In the genomic region with DNA sequence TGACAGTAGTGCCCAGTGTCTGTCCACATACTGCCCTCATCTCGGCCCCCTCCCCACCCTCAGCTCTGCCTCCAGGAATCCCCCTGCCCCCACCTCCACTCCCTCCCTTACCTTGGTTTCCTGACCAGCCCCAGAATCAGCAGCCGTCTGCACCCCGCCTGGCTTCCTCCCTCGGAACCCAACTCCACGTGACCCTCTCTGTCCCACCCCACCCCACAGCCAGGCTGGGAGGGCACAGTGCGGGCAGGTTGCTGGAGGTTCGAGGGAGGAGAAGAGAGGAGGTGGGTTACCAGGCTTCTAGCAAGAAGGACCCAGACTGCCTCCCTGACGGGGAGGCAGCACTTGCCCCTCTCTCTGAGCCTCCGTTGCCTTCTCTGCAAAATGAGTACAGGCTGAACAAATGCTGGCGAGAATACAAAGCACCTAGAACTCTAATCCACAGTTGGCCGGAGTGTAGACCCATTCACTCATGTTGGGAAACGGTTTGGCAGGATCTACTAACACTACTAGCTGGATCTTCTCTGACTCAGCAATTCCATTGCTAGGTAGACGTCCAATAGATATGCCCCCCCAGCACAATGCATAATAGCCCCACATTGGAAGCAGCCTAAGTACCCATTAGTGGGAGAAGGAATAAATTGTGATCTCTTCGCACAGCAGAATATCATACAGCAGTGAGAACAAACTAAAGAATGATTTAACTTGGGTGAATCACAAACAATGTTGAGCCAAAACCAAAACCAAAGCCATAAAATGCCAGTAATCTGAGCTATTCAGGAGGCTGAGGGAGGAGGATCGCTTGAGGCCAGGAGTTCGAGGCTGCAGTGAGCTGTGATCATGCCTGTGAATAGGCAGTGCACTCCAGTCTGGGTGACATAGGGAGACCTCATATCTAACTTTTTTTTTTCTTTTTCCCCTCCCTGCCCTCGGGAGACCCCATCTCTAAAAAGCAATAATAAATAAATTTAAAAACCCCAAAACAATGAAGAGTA, we compare ENCODE assay signal across 8 cellular contexts. TPM values are rescaled to one million over a fixed set of nuclear protein-coding genes. Genes with fewer than 3 reads are reported as not detected.
A peak's percentile ranks its signal among the peaks of the same experiment; 100 is the strongest.
DNase-seq lines count a peak whose midpoint lies in the region; TF ChIP-seq lines count a peak whose summit lies in the region.

A gene (minus strand): TSS at position 151 of the 992 bp plus-strand sequence. CDS start 186 bp downstream, outside the sequence.

- intact Hi-C loops in lower leg skin (cut with DNase I; ENCODE audit: low total_unique reads), result no loop called here

- peak within 1 kb of the TSS; percentile 93 for H3K9ac ChIP-seq in Loucy (ENCODE audit: low read depth, low read length, poor library complexity, severe bottlenecking)

- H3K4me2 ChIP-seq in Loucy (ENCODE audit: low read depth, low read length, poor library complexity, severe bottlenecking), result peak within 1 kb of the TSS; percentile 88

- no peaks in the 10 kb centered on the region for H3K9me2 ChIP-seq in Loucy (replicated peaks; ENCODE audit: low read depth, low read length)

- 35 to 39% methylated on average over 17 of the region's 17 CpGs for WGBS in lower leg skin, 2 donors

- no peaks in the 10 kb centered on the region for H3K9me3 ChIP-seq in Loucy (ENCODE audit: insufficient read depth, low read depth, low read length)
- H3K9me3 ChIP-seq in right atrium auricular region, result no peaks in the 10 kb centered on the region

- peaks cover 3% of the 10 kb centered on the region; the same call in 1 of the 2 replicates for H3K36me3 ChIP-seq in Loucy (ENCODE audit: insufficient read depth, low read length)
- H3K36me3 ChIP-seq in right atrium auricular region, result no peaks in the 10 kb centered on the region

- DNase-seq in GM13976 (ENCODE audit: low spot score) (peak; percentile 75), activated T-cell treated with anti-CD3 and anti-CD28 coated beads for 48 hours (ENCODE audit: low read depth) (peak; percentile 56), right atrium auricular region (ENCODE audit: low spot score) (no peak), NCI-H2196 (lab: John Stamatoyannopoulos, UW; ENCODE audit: unreplicated experiment) (no peak), mesenteric fat pad (ENCODE audit: low spot score) (no peak), lower leg skin (ENCODE audit: low spot score in 2 of 2) (no peak)
- peak; percentile 55 to 61 for DNase-seq in stimulated activated CD8-positive, alpha-beta memory T cell treated with anti-CD3 and anti-CD28 coated beads, Interleukin-2, amount 100 ng/mL, for 48 hours (ENCODE audit: low read depth in 2 of 2)

- peak within 1 kb of the TSS; percentile 50; the same call in 1 of the 2 replicates for H2AFZ ChIP-seq in Loucy (ENCODE audit: low read length)

- in situ Hi-C loops in GM13976 (cut with MboI; ENCODE audit: low sequenced_read_pairs, unreplicated experiment), result no loop called here

- peaks cover 26% of the 10 kb centered on the region for H3K79me2 ChIP-seq in Loucy (ENCODE audit: insufficient read depth, low read length)

- no peak within 1 kb of the TSS for H3K27ac ChIP-seq in right atrium auricular region

- no peaks in the 10 kb centered on the region for H4K20me1 ChIP-seq in Loucy (ENCODE audit: insufficient read depth, low read length, poor library complexity, severe bottlenecking)

- H3K4me3 ChIP-seq in Loucy (ENCODE audit: low read length, poor library complexity, severe bottlenecking), result peak within 1 kb of the TSS; percentile 95
- peak within 1 kb of the TSS; percentile 21 to 43 for H3K4me3 ChIP-seq in right atrium auricular region
- no peak within 1 kb of the TSS for H3K4me3 ChIP-seq in lower leg skin (ENCODE audit: low read depth, poor library complexity, severe bottlenecking)

- H3K27me3 ChIP-seq in Loucy (ENCODE audit: insufficient read depth, low read length, poor library complexity, severe bottlenecking) (no peaks in the 10 kb centered on the region), right atrium auricular region (peaks cover 3 to 5% of the 10 kb centered on the region in 2 donors)

- H3F3A ChIP-seq in Loucy (ENCODE audit: low read depth), result peaks cover 16% of the 10 kb centered on the region; the same call in 1 of the 2 replicates

- H3K4me1 ChIP-seq in Loucy (ENCODE audit: insufficient read depth, low read length, poor library complexity, severe bottlenecking), result peaks cover 63% of the 10 kb centered on the region
- peaks cover 0 to 6% of the 10 kb centered on the region in 2 donors for H3K4me1 ChIP-seq in right atrium auricular region

- no peak for TF ChIP-seq CTCF in GM13976 (IDR thresholded peaks at IDR 0.05; ENCODE audit: borderline replicate concordance, control extremely low read depth, extremely low read depth, insufficient read depth, missing control alignments)
- no peak for TF ChIP-seq CTCF in Loucy (conservative IDR thresholded peaks at IDR 0.05; ENCODE audit: low read length)
- no peak for TF ChIP-seq CTCF in right atrium auricular region (IDR thresholded peaks at IDR 0.05)
- no peak for TF ChIP-seq CTCF in lower leg skin (IDR thresholded peaks at IDR 0.05)

- no peak for TF ChIP-seq POLR2A in lower leg skin (IDR thresholded peaks at IDR 0.05)

RNA-seq across cellular contexts. Expression of the gene that starts here (rescaled TPM):
- total RNA-seq in right atrium auricular region (1 to 10 TPM in 1 of 2 donors, under 1 TPM in 1; 0.48 to 1.7 TPM), mesenteric fat pad (4.1 TPM), lower leg skin (1 to 10 TPM in 3 of 4 donors, under 1 TPM in 1; 0.17 to 2.1 (median 1.5) TPM)

Comparison
In these comparisons a context has a peak if more than half of its experiments do, and no peak if none do; other contexts are left out.
1. DNase-seq: peak in GM13976 (single experiment), activated T-cell treated with anti-CD3 and anti-CD28 coated beads for 48 hours (single experiment) and stimulated activated CD8-positive, alpha-beta memory T cell treated with anti-CD3 and anti-CD28 coated beads, Interleukin-2, amount 100 ng/mL, for 48 hours (2 of 2); none in right atrium auricular region (single experiment), NCI-H2196 (single experiment), mesenteric fat pad (single experiment) and lower leg skin (0 of 2).